Comparison of ENCODE assay signal across 9 cellular contexts in genomic region chr12:111429760-111430417, GRCh38. TPM values are rescaled to one million over a fixed set of nuclear protein-coding genes. Genes with fewer than 3 reads are reported as not detected.
A peak's percentile ranks its signal among the peaks of the same experiment; 100 is the strongest.
DNase-seq lines count a peak whose midpoint lies in the region; ATAC-seq, FAIRE-seq and TF ChIP-seq lines count a peak whose summit lies in the region.
"Had no signal": no experiment of that assay in that cellular context is flagged by ENCODE, and none has a peak within 500 bp of the region (broad histone marks: within the 10 kb centered on the region; RNA-seq: fewer than 3 reads in every experiment).

No MANE protein-coding gene starts in this region.

- peaks cover 92% of the 10 kb centered on the region for H3K4me1 ChIP-seq in endothelial cell of umbilical vein (ENCODE audit: control insufficient read depth, extremely low read depth, insufficient read depth, low read length)

- BruUV-seq in endothelial cell of umbilical vein (replicated peaks; lab: Mats Ljungman, UMichigan) = no TSS peak

- peaks cover 0 to under 1% of the 10 kb centered on the region in 2 experiments for H3K36me3 ChIP-seq in endothelial cell of umbilical vein (ENCODE audit: control insufficient read depth in 2 of 2, extremely low read depth in 1 of 2, insufficient read depth in 2 of 2, low read length in 2 of 2)

- no peak for FAIRE-seq in endothelial cell of umbilical vein (lab: Jason Lieb, UNC)
- FAIRE-seq in D721Med (lab: Jason Lieb, UNC) = no peak

- TF ChIP-seq CTCF in endothelial cell of umbilical vein (IDR thresholded peaks at IDR 0.05; ENCODE audit: extremely low read depth in 1 of 2, insufficient read depth in 1 of 2, low read depth in 1 of 2, low read length in 2 of 2) (no peak), D721Med (IDR thresholded peaks at IDR 0.05; ENCODE audit: insufficient read depth, missing control alignments) (no peak)

- CTCF ChIA-PET in endothelial cell of umbilical vein (lab: Charles Lee) = interaction anchor here (0.9 to 6.1 kb wide), 8 partner anchors 9 to 33 kb away, joined by 3 to 48 read pairs (median 6); no protein-coding TSS in a partner anchor

- H3K4me3 ChIP-seq in endothelial cell of umbilical vein (replicated peaks in 1 of 3; ENCODE audit: insufficient read depth in 1 of 3, low read depth in 1 of 3, low read length in 3 of 3) = peak overlapping the region in 1 of 3 experiments; percentile 6

- peak overlapping the region; percentile 43 for H3K4me2 ChIP-seq in endothelial cell of umbilical vein (ENCODE audit: insufficient read depth, low read length)

- H2AFZ ChIP-seq in endothelial cell of umbilical vein (ENCODE audit: low read depth, low read length) = no peak overlapping the region

- no peaks in the 10 kb centered on the region for H4K20me1 ChIP-seq in endothelial cell of umbilical vein (replicated peaks; ENCODE audit: control insufficient read depth, extremely low read depth, insufficient read depth, low read length)

- H3K27me3 ChIP-seq in endothelial cell of umbilical vein (ENCODE audit: control insufficient read depth in 2 of 2, insufficient read depth in 2 of 2, low read length in 2 of 2) = no peaks in the 10 kb centered on the region

- peak; percentile 39 for TF ChIP-seq POLR2A in GM19099 (IDR thresholded peaks at IDR 0.05; ENCODE audit: extremely low read depth, insufficient read length, low read depth)
- no peak for TF ChIP-seq POLR2A in endothelial cell of umbilical vein (IDR thresholded peaks at IDR 0.05; ENCODE audit: low read depth, low read length)

- H3K9me1 ChIP-seq in endothelial cell of umbilical vein (replicated peaks; ENCODE audit: control insufficient read depth, extremely low read depth, insufficient read depth, low read length) = no peaks in the 10 kb centered on the region

- intact Hi-C loops in endothelial cell of umbilical vein (cut with micrococcal nuclease) = no loop called here

- no peaks in the 10 kb centered on the region for H3K9me3 ChIP-seq in endothelial cell of umbilical vein (replicated peaks; ENCODE audit: control insufficient read depth, insufficient read depth, low read length)

- no peak for ATAC-seq in GM19035 (IDR thresholded peaks at IDR 0.05; ENCODE audit: unreplicated experiment)
- no peak for ATAC-seq in HG03457 (IDR thresholded peaks at IDR 0.05; ENCODE audit: unreplicated experiment)
- no peak for ATAC-seq in HG03108 (IDR thresholded peaks at IDR 0.05; ENCODE audit: unreplicated experiment)

- H3K9ac ChIP-seq in endothelial cell of umbilical vein (replicated peaks; ENCODE audit: extremely low read depth, insufficient read depth, low read length) = peak overlapping the region; percentile 36

- DNase-seq in activated CD4-positive, alpha-beta T cell treated with anti-CD3 and anti-CD28 coated beads, Interleukin-2, amount 50 U/mL, for 48 hours = peak; percentile 52 to 70
- DNase-seq in endothelial cell of umbilical vein (ENCODE audit: low read depth, low spot score) = peak; percentile 61
- DNase-seq in stimulated activated CD8-positive, alpha-beta memory T cell treated with anti-CD3 and anti-CD28 coated beads, Interleukin-7, amount 100 ng/mL, for 24 hours (ENCODE audit: low read depth) = peak; percentile 42
- no peak for DNase-seq in D721Med (ENCODE audit: insufficient read length, low spot score)
- DNase-seq: SHP77 had no signal

- peak overlapping the region; percentile 86 for H3K27ac ChIP-seq in endothelial cell of umbilical vein (ENCODE audit: insufficient read depth, low read depth, low read length)

- dilution Hi-C loops in endothelial cell of umbilical vein (cut with MboI; ENCODE audit: extremely low pct_ligation_motif_present, low sequenced_read_pairs) = no loop called here

- peaks cover 99% of the 10 kb centered on the region for H3K79me2 ChIP-seq in endothelial cell of umbilical vein (ENCODE audit: control insufficient read depth, insufficient read depth, low read length)

- POLR2A ChIA-PET in endothelial cell of umbilical vein (lab: Charles Lee) = no interaction called here

TF ChIP-seq in endothelial cell of umbilical vein, 7 proteins besides CTCF, POLR2A, EP300 and RAD21:
- no peak for TF ChIP-seq POLR2AphosphoS5 (IDR thresholded peaks at IDR 0.05; ENCODE audit: insufficient read depth, low read depth, low read length)
- TF ChIP-seq GATA2 (IDR thresholded peaks at IDR 0.05; ENCODE audit: insufficient read depth, insufficient read length, low read depth, low read length) = peak; percentile 14
- TF ChIP-seq MYC (IDR thresholded peaks at IDR 0.05; ENCODE audit: low read depth, low read length) = no peak

RNA-seq across cellular contexts. Expression of gene SH2B3, which starts 24.2 kb away (rescaled TPM):
- 97.9 and 111 TPM in 2 replicates for total RNA-seq in endothelial cell of umbilical vein
- polyA plus RNA-seq in endothelial cell of umbilical vein = 63.1 and 69.7 TPM in 2 replicates
- polyA plus RNA-seq in endothelial cell of umbilical vein (2011; cell fraction: cytosol; rRNA removed) = 74.6 and 75.9 TPM in 2 replicates
- 53.9 and 63.7 TPM in 2 replicates for polyA plus RNA-seq in endothelial cell of umbilical vein (2011; cell fraction: nucleus; rRNA removed)
- 51.2 and 67.6 TPM in 2 replicates for polyA plus RNA-seq in endothelial cell of umbilical vein (2012)
- 59.8 and 60.1 TPM in 2 replicates for polyA minus RNA-seq in endothelial cell of umbilical vein
- polyA minus RNA-seq in endothelial cell of umbilical vein (2011; cell fraction: cytosol; rRNA and poly(A)+ RNA removed) = 3.2 TPM
- polyA minus RNA-seq in endothelial cell of umbilical vein (2011; cell fraction: nucleus; rRNA and poly(A)+ RNA removed) = 27.6 and 29.2 TPM in 2 replicates
